ENCODE assay signal across 30 cellular contexts in the genomic region with DNA sequence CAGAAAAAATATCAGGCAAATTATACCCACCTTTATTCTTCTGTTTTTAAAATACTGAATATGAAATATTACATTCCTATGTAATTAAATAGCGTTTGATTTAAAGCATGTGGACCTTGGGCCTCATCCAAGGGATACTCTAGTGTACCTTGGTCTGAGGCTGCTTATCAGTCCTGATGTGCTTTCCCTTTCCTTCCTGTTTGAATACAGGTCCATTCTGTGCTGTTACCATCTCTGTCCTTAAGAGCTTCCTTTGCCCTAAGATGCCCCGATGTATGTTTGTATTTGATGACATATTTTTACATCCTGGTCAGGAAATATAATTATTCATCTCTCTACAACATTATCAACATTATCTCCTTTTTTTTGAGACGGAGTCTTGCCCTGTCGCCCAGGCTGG.
"Had no signal": no experiment of that assay in that cellular context is flagged by ENCODE, and none has a peak within 500 bp of the region (broad histone marks: within the 10 kb centered on the region; RNA-seq: fewer than 3 reads in every experiment).

No MANE protein-coding gene starts in this region.

- H3K4me3 ChIP-seq: ascending aorta, cardiac muscle cell, coronary artery, hepatocyte, lower lobe of right lung, mucosa of descending colon, ovary, prostate gland, smooth muscle cell, tibial nerve had no signal

- DNase-seq: activated CD4-positive, alpha-beta T cell treated with anti-CD3 and anti-CD28 coated beads for 4 hours; activated CD4-positive, alpha-beta T cell treated with anti-CD3 and anti-CD28 coated beads, Interleukin-2, amount 50 U/mL, for 4 hours; activated CD8-positive, alpha-beta memory T cell treated with anti-CD3 and anti-CD28 coated beads for 24 hours; activated effector memory CD4-positive, alpha-beta T cell treated with Interleukin-2 at 50 U/mL for 16 hours; activated naive CD4-positive, alpha-beta T cell treated with Interleukin-2 at 50 U/mL for 16 hours; cerebellar nuclear complex; endodermal cell; glutamatergic neuron; left cardiac atrium; lower lobe of right lung; mesendoderm; mucosa of descending colon; ovary; retina; stimulated activated CD4-positive, alpha-beta T cell treated with anti-CD3 and anti-CD28 coated beads, Interleukin-15, amount 100 ng/mL, for 24 hours; stimulated activated CD4-positive, alpha-beta T cell treated with anti-CD3 and anti-CD28 coated beads, Interleukin-2, amount 100 ng/mL, for 24 hours; stimulated activated naive CD4-positive, alpha-beta T cell; T-helper 1 cell had no signal

- FAIRE-seq: keratinocyte had no signal

- ATAC-seq: lower lobe of right lung, mucosa of descending colon had no signal

- H3K4me2 ChIP-seq: hepatocyte, smooth muscle cell had no signal

- H3K4me3 Mint-ChIP-seq: activated naive CD8-positive, alpha-beta T cell; endodermal cell; nephron; T-helper 2 cell treated with Interferon-gamma antibody and Interleukin-4, amounts not matched to agents 5 μg/mL and 100 μg/mL, for 36 hours had no signal

- H3K27me3 ChIP-seq: ascending aorta, cardiac muscle cell, hepatocyte, ovary, tibial nerve had no signal

- H3K4me1 ChIP-seq: ascending aorta, prostate gland, tibial nerve had no signal

- H2AFZ ChIP-seq: hepatocyte had no signal

- H3K9me3 ChIP-seq: ascending aorta, lower lobe of right lung, mucosa of descending colon, ovary, prostate gland, tibial nerve had no signal

- H3K36me3 Mint-ChIP-seq: activated naive CD8-positive, alpha-beta T cell had no signal

- H3K36me3 ChIP-seq: ascending aorta, cardiac muscle cell, lower lobe of right lung, ovary, prostate gland, tibial nerve had no signal

- H3K27ac Mint-ChIP-seq: activated naive CD8-positive, alpha-beta T cell; endodermal cell; nephron; T-helper 2 cell treated with Interferon-gamma antibody and Interleukin-4, amounts not matched to agents 5 μg/mL and 100 μg/mL, for 36 hours had no signal

- H3K27ac ChIP-seq: ascending aorta, cardiac muscle cell, coronary artery, hepatocyte, lower lobe of right lung, ovary, prostate gland, tibial nerve had no signal

- H3K9me3 Mint-ChIP-seq: brain; endodermal cell; nephron; T-helper 2 cell treated with Interferon-gamma antibody and Interleukin-4, amounts not matched to agents 5 μg/mL and 100 μg/mL, for 36 hours had no signal

- H3K27me3 Mint-ChIP-seq: activated naive CD8-positive, alpha-beta T cell; brain had no signal
